Comparison of ENCODE assay signal across 15 cellular contexts in the genomic region with DNA sequence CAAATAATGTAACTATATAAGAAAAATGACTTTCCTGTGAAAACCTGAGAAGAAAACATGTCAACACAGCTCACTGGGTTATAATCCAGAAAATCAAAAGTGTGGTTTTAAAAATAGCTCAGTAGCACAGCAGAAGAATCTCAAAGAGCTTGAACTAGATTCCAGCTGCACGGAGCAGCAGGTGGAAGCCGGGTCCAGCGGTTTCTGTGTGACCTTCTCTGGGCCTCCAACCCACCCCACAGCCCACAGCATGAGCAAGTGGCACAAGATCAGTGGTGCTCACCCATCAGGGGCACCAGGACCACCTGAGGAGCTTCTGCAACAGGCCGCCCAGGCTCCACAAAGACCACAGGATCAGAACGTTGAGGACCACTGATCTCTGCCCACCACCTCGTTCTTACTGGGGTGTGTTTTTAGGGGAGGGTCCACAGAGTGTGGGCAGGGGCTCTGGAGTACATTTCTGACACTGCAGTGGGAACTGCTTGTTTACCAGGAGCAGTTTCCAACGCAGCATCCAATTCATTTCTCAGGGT. TPM values are rescaled to one million over a fixed set of nuclear protein-coding genes. Genes with fewer than 3 reads are reported as not detected.
DNase-seq lines count a peak whose midpoint lies in the region; ATAC-seq and TF ChIP-seq lines count a peak whose summit lies in the region.
"Had no signal": no experiment of that assay in that cellular context is flagged by ENCODE, and none has a peak within 500 bp of the region (broad histone marks: within the 10 kb centered on the region; RNA-seq: fewer than 3 reads in every experiment).

No MANE protein-coding gene starts in this region.

- H3K27me3 Mint-ChIP-seq in chondrocyte (ENCODE audit: low read depth) = no peaks in the 10 kb centered on the region
- H3K27me3 Mint-ChIP-seq: CD4-positive, alpha-beta memory T cell; IgD-negative memory B cell had no signal

- CTCF ChIA-PET in HEK293 (lab: Yijun Ruan, JAX) = no interaction called here

- H3K36me3 ChIP-seq in HEK293 (ENCODE audit: control insufficient read depth in 2 of 2, insufficient read depth in 1 of 2, low read length in 2 of 2) = peaks cover 0 to 3% of the 10 kb centered on the region in 2 experiments; a peak in 1 of 3 replicates
- H3K36me3 ChIP-seq in skeletal muscle tissue (ENCODE audit: control insufficient read depth in 3 of 3, insufficient read depth in 3 of 3, low read length in 3 of 3) = peaks cover 0 to 6% (median 0%) of the 10 kb centered on the region in 3 donors
- H3K36me3 ChIP-seq: BE2C had no signal

- H3K27ac ChIP-seq in HEK293 (ENCODE audit: extremely low read depth, low read depth, low read length) (no peak overlapping the region), skeletal muscle tissue (ENCODE audit: low read depth, low read length) (peak overlapping the region; percentile 32)
- H3K27ac ChIP-seq: A549, C4-2B had no signal

- no peaks in the 10 kb centered on the region for H3K9me3 Mint-ChIP-seq in chondrocyte (ENCODE audit: low read depth)
- H3K9me3 Mint-ChIP-seq: CD4-positive, alpha-beta memory T cell; IgD-negative memory B cell had no signal

- peaks cover 2% of the 10 kb centered on the region for H3K36me3 Mint-ChIP-seq in chondrocyte (ENCODE audit: low read depth)

- H3K27ac Mint-ChIP-seq in chondrocyte (ENCODE audit: unreplicated experiment) = no peak overlapping the region
- H3K27ac Mint-ChIP-seq: CD4-positive, alpha-beta memory T cell had no signal

- no peak overlapping the region for H3K4me3 Mint-ChIP-seq in chondrocyte (ENCODE audit: unreplicated experiment)
- H3K4me3 Mint-ChIP-seq: CD4-positive, alpha-beta memory T cell; IgD-negative memory B cell had no signal

- peak overlapping the region in 2 of 3 donors; percentile 33 to 43 for H3K9ac ChIP-seq in skeletal muscle tissue (ENCODE audit: low read depth in 1 of 3, low read length in 3 of 3)

- H3K4me1 Mint-ChIP-seq in chondrocyte (ENCODE audit: low read depth) = peaks cover 17% of the 10 kb centered on the region

- H3K9me3 ChIP-seq in HEK293 (ENCODE audit: control insufficient read depth, insufficient read depth, low read depth, low read length) (no peaks in the 10 kb centered on the region), skeletal muscle tissue (ENCODE audit: control insufficient read depth in 3 of 3, low read length in 3 of 3) (no peaks in the 10 kb centered on the region)
- H3K9me3 ChIP-seq: A549, BE2C had no signal

- no peak overlapping the region for H3K4me3 ChIP-seq in HEK293 (ENCODE audit: low read depth, low read length)
- peak overlapping the region in 2 of 3 donors; percentile 30 to 58 for H3K4me3 ChIP-seq in skeletal muscle tissue (ENCODE audit: low read length in 3 of 3)
- H3K4me3 ChIP-seq: A549 had no signal

- no peak for ATAC-seq in HG03378 (IDR thresholded peaks at IDR 0.05; ENCODE audit: unreplicated experiment)
- ATAC-seq: A549 had no signal

- no peaks in the 10 kb centered on the region for H3K27me3 ChIP-seq in skeletal muscle tissue (ENCODE audit: control insufficient read depth in 3 of 3, insufficient read depth in 3 of 3, low read length in 3 of 3)
- H3K27me3 ChIP-seq: BE2C had no signal

- peak; percentile 7 for DNase-seq in D341Med (ENCODE audit: low spot score)
- peak; percentile 83 for DNase-seq in myocyte (ENCODE audit: low read depth)
- DNase-seq in activated gamma-delta T cell treated with Interleukin-2 at 50 U/mL for 16 hours = no peak
- DNase-seq in chondrocyte (ENCODE audit: low spot score) = no peak
- DNase-seq: BE2C; CD4-positive, alpha-beta memory T cell; DND-41; GDM1; HCEC 1CT had no signal

- POLR2A ChIA-PET in HEK293 (lab: Yijun Ruan, JAX) = no interaction called here

- TF ChIP-seq CTCF in HEK293 (tag by site-specific recombination; IDR thresholded peaks at IDR 0.05) (no peak), chondrocyte (IDR thresholded peaks at IDR 0.05) (no peak)

- H3K4me1 ChIP-seq in HEK293 (ENCODE audit: control insufficient read depth, insufficient read depth, low read length) = no peaks in the 10 kb centered on the region
- peaks cover 34 to 70% (median 57%) of the 10 kb centered on the region in 3 donors for H3K4me1 ChIP-seq in skeletal muscle tissue (ENCODE audit: control insufficient read depth in 3 of 3, insufficient read depth in 3 of 3, low read length in 3 of 3)
- H3K4me1 ChIP-seq: BE2C had no signal

TF ChIP-seq in HEK293, 187 proteins besides CTCF, POLR2A, EP300 and RAD21:
- TF ChIP-seq ZBTB48 (tag by site-specific recombination; IDR thresholded peaks at IDR 0.05) (no peak), SCRT2 (tag by site-specific recombination; IDR thresholded peaks at IDR 0.05) (peak; percentile 24; the same call in 1 of the 2 replicates)
TF ChIP-seq in HEK293: peak in this region for 1.

RNA-seq across cellular contexts. Expression of gene SLC41A3, which starts 23.2 kb away (rescaled TPM):
- total RNA-seq in myocyte (99.1 and 133 TPM in 2 replicates), skeletal muscle tissue (31.3 TPM), chondrocyte (38.5 to 51.9 TPM (median 43.2 TPM) in 3 replicates)
- 44.2 TPM for polyA plus RNA-seq in myocyte (2012)

Comparison
In these comparisons a context has a peak if more than half of its experiments do, and no peak if none do; other contexts are left out.
1. DNase-seq: peak in D341Med (single experiment) and myocyte (single experiment); none in activated gamma-delta T cell treated with Interleukin-2 at 50 U/mL for 16 hours (single experiment) and chondrocyte (single experiment).